Comparison of ENCODE assay signal across 8 cellular contexts in genomic region chr2:159712194-159712928, GRCh38. TPM values are rescaled to one million over a fixed set of nuclear protein-coding genes. Genes with fewer than 3 reads are reported as not detected.
DNase-seq lines count a peak whose midpoint lies in the region; ATAC-seq and TF ChIP-seq lines count a peak whose summit lies in the region.

Gene MARCHF7, plus strand, starts transcription at chr2:159712506. Its CDS starts 16,517 bp downstream, at chr2:159729023.

- H3K4me1 Mint-ChIP-seq in Calu3 (ENCODE audit: low read depth, unreplicated experiment): peaks cover 15% of the 10 kb centered on the region
- H3K4me1 Mint-ChIP-seq in mesothelial cell of epicardium: peaks cover 49% of the 10 kb centered on the region

- H3K36me3 Mint-ChIP-seq in Calu3 (ENCODE audit: insufficient read depth, unreplicated experiment) (peaks cover 57% of the 10 kb centered on the region), mesothelial cell of epicardium (peaks cover 18% of the 10 kb centered on the region)

- CTCF ChIA-PET in Calu3 (lab: Charles Lee): interaction anchor here (0.7 to 0.9 kb wide), 4 partner anchors 9 to 155 kb away, joined by 3 to 9 read pairs (median 4); no protein-coding TSS in a partner anchor

- ATAC-seq in GM21390 (IDR thresholded peaks at IDR 0.05; ENCODE audit: unreplicated experiment): peak; percentile 90

- peak within 1 kb of the TSS; percentile 99 for H3K9ac ChIP-seq in HUES48 (ENCODE audit: low read depth, low read length)
- H3K9ac ChIP-seq in NT2/D1 (ENCODE audit: insufficient read length, low read depth): peak within 1 kb of the TSS; percentile 98

- H3K27ac Mint-ChIP-seq in Calu3 (ENCODE audit: unreplicated experiment) (peak within 1 kb of the TSS; percentile 99), mesothelial cell of epicardium (peak within 1 kb of the TSS; percentile 100)

- H3K27me3 ChIP-seq in HUES48 (ENCODE audit: control insufficient read depth, insufficient read depth, low read length) (no peaks in the 10 kb centered on the region), NT2/D1 (ENCODE audit: insufficient read depth, insufficient read length) (no peaks in the 10 kb centered on the region)

- TF ChIP-seq CTCF in Calu3 (IDR thresholded peaks at IDR 0.05; ENCODE audit: unreplicated experiment) (no peak), mesothelial cell of epicardium (IDR thresholded peaks at IDR 0.05; ENCODE audit: unreplicated experiment) (no peak)

- H3K9me3 ChIP-seq in HUES48 (ENCODE audit: control insufficient read depth, insufficient read depth, low read length) (no peaks in the 10 kb centered on the region), NT2/D1 (ENCODE audit: insufficient read depth, low read length) (no peaks in the 10 kb centered on the region)

- peaks cover 16% of the 10 kb centered on the region for H3K4me1 ChIP-seq in HUES48 (ENCODE audit: control insufficient read depth, insufficient read depth, low read length)
- peaks cover 2% of the 10 kb centered on the region for H3K4me1 ChIP-seq in NT2/D1 (ENCODE audit: insufficient read depth, insufficient read length)

- H3K27ac ChIP-seq in HUES48 (ENCODE audit: low read depth, low read length): peak within 1 kb of the TSS; percentile 99

- no peaks in the 10 kb centered on the region for H3K9me3 Mint-ChIP-seq in Calu3 (ENCODE audit: low read depth, unreplicated experiment)
- H3K9me3 Mint-ChIP-seq in mesothelial cell of epicardium: no peaks in the 10 kb centered on the region

- DNase-seq in Calu3 (peak; percentile 98), NT2/D1 (ENCODE audit: low read depth, low spot score) (peak; percentile 94), mesothelial cell of epicardium (ENCODE audit: low spot score in 2 of 2, unreplicated experiment in 2 of 2) (peak; percentile 93 to 97)
- peak; percentile 93 for DNase-seq in activated CD8-positive, alpha-beta memory T cell treated with anti-CD3 and anti-CD28 coated beads, Interleukin-2, amount 50 U/mL, for 1 hour (ENCODE audit: extremely low read depth)
- DNase-seq in stimulated activated CD8-positive, alpha-beta memory T cell treated with anti-CD3 and anti-CD28 coated beads, Interleukin-15, amount 100 ng/mL, for 48 hours (ENCODE audit: low read depth in 2 of 2): peak; percentile 93 to 95

- H3K27me3 Mint-ChIP-seq in Calu3 (ENCODE audit: unreplicated experiment) (no peaks in the 10 kb centered on the region), mesothelial cell of epicardium (ENCODE audit: low read depth) (no peaks in the 10 kb centered on the region)

- peak within 1 kb of the TSS; percentile 95 for H3K4me3 ChIP-seq in HUES48 (ENCODE audit: low read depth, low read length)
- peak within 1 kb of the TSS; percentile 89 for H3K4me3 ChIP-seq in NT2/D1 (ENCODE audit: insufficient read length, low read depth)

- intact Hi-C loops in Calu3 (cut with micrococcal nuclease; ENCODE audit: unreplicated experiment): loop anchor here (2.0 to 10.0 kb wide), 4 partner anchors 95 to 458 kb away; partner anchors contain the start of gene BAZ2B

- H3K36me3 ChIP-seq in HUES48 (ENCODE audit: control insufficient read depth, insufficient read depth, low read length) (peaks cover 35% of the 10 kb centered on the region), NT2/D1 (ENCODE audit: insufficient read depth, insufficient read length, low read length) (peaks cover 38% of the 10 kb centered on the region)

- no TSS peak for BruUV-seq in Calu3 (replicated peaks; lab: Mats Ljungman, UMichigan)

- in situ Hi-C loops in endometrial microvascular endothelial cells (cut with HindIII; ENCODE audit: inconsistent ontology term, low pct_unique_long_range_greater_than_20kb, low sequenced_read_pairs): loop anchor here (25.0 kb wide), 1 partner anchor 100 kb away; the partner anchor contains the start of gene BAZ2B

- H3K4me3 Mint-ChIP-seq in Calu3 (ENCODE audit: low read depth, unreplicated experiment) (peak within 1 kb of the TSS; percentile 100), mesothelial cell of epicardium (peak within 1 kb of the TSS; percentile 100)

RNA-seq across cellular contexts. Expression of gene MARCHF7, which starts in this region (rescaled TPM):
- 74.8 and 81.9 TPM in 2 replicates for total RNA-seq in Calu3 (2022)
- 97.2 TPM for total RNA-seq in endometrial microvascular endothelial cells (ENCODE audit: inconsistent ontology term)
- 128 to 133 TPM (median 131 TPM) in 3 replicates for total RNA-seq in mesothelial cell of epicardium

Comparison
In these comparisons a context has a peak if more than half of its experiments do, and no peak if none do; other contexts are left out.
1. Peak in every context shown above with its lines: DNase-seq, ATAC-seq, H3K4me3 ChIP-seq and H3K27ac ChIP-seq.